Comparison of ENCODE assay signal across 12 cellular contexts in genomic region chr14:101732128-101732527, GRCh38. TPM values are rescaled to one million over a fixed set of nuclear protein-coding genes. Genes with fewer than 3 reads are reported as not detected.
A peak's percentile ranks its signal among the peaks of the same experiment; 100 is the strongest.
DNase-seq lines count a peak whose midpoint lies in the region; TF ChIP-seq lines count a peak whose summit lies in the region.
"Had no signal": no experiment of that assay in that cellular context is flagged by ENCODE, and none has a peak within 500 bp of the region (broad histone marks: within the 10 kb centered on the region; RNA-seq: fewer than 3 reads in every experiment).

No MANE protein-coding gene starts in this region.

- H3K4me1 ChIP-seq in Peyer's patch (peaks cover 4 to 19% (median 7%) of the 10 kb centered on the region in 4 donors), stomach (peaks cover 0 to 22% (median 14%) of the 10 kb centered on the region in 4 donors)
- H3K4me1 ChIP-seq in effector memory CD4-positive, alpha-beta T cell (ENCODE audit: control insufficient read depth, insufficient read depth, low read length, poor library complexity, severe bottlenecking): peaks cover 20% of the 10 kb centered on the region

- peak overlapping the region; percentile 88 for H3K27ac Mint-ChIP-seq in activated CD4-positive, alpha-beta T cell treated with anti-CD3 and anti-CD28 coated beads, Interleukin-2, amount 10 ng/mL, durations not matched to agents 7 days and 5 days
- H3K27ac Mint-ChIP-seq: nephron progenitor cell had no signal

- H3K9me3 Mint-ChIP-seq in activated CD4-positive, alpha-beta T cell treated with anti-CD3 and anti-CD28 coated beads, Interleukin-2, amount 10 ng/mL, durations not matched to agents 7 days and 5 days: peaks cover 2% of the 10 kb centered on the region

- intact Hi-C loops in stomach (cut with DNase I; ENCODE audit: low total_unique reads): no loop called here

- POLR2A ChIA-PET in activated CD4-positive, alpha-beta T cell treated with anti-CD3 and anti-CD28 coated beads, Interleukin-2, amount 10 ng/mL, durations not matched to agents 7 days and 5 days (lab: Charles Lee): no interaction called here

- no peak for DNase-seq in activated CD4-positive, alpha-beta T cell treated with anti-CD3 and anti-CD28 coated beads, Interleukin-2, amount 10 ng/mL, durations not matched to agents 7 days and 5 days
- no peak for DNase-seq in activated CD4-positive, alpha-beta T cell treated with anti-CD3 and anti-CD28 coated beads, Interleukin-2, amount 50 U/mL, for 1 hour
- no peak for DNase-seq in Peyer's patch
- DNase-seq in effector memory CD4-positive, alpha-beta T cell: no peak
- DNase-seq in stomach: no peak
- DNase-seq in dermis blood vessel endothelial cell: no peak
- no peak for DNase-seq in effector CD4-positive, alpha-beta T cell
- no peak for DNase-seq in NCI-H1105 (lab: John Stamatoyannopoulos, UW)
- DNase-seq: NCI-H446, nephron progenitor cell had no signal

- TF ChIP-seq CTCF in Peyer's patch (IDR thresholded peaks at IDR 0.05) (no peak), stomach (IDR thresholded peaks at IDR 0.05) (no peak)

- peak overlapping the region; percentile 82 to 97 (median 92) for H3K27ac ChIP-seq in Peyer's patch
- H3K27ac ChIP-seq in effector memory CD4-positive, alpha-beta T cell (ENCODE audit: insufficient read depth, low read length, poor library complexity, severe bottlenecking): peak overlapping the region; percentile 85
- peak overlapping the region in 4 of 5 donors; percentile 74 to 86 (median 80) for H3K27ac ChIP-seq in stomach

- 68 to 95% (median 91%) methylated on average over 5 of the region's 5 CpGs for WGBS in stomach, 5 donors

- no peaks in the 10 kb centered on the region for H3K36me3 ChIP-seq in Peyer's patch
- H3K36me3 ChIP-seq in effector memory CD4-positive, alpha-beta T cell (ENCODE audit: control insufficient read depth, insufficient read depth, low read length): no peaks in the 10 kb centered on the region
- H3K36me3 ChIP-seq in stomach: no peaks in the 10 kb centered on the region
- H3K36me3 ChIP-seq: thyroid gland had no signal

- no peaks in the 10 kb centered on the region for H3K36me3 Mint-ChIP-seq in activated CD4-positive, alpha-beta T cell treated with anti-CD3 and anti-CD28 coated beads, Interleukin-2, amount 10 ng/mL, durations not matched to agents 7 days and 5 days (ENCODE audit: low read depth)

- H3K9me3 ChIP-seq in Peyer's patch: no peaks in the 10 kb centered on the region
- H3K9me3 ChIP-seq in effector memory CD4-positive, alpha-beta T cell (ENCODE audit: control insufficient read depth, low read length): no peaks in the 10 kb centered on the region
- H3K9me3 ChIP-seq in stomach: no peaks in the 10 kb centered on the region
- H3K9me3 ChIP-seq: thyroid gland had no signal

- H3K27me3 ChIP-seq in Peyer's patch (no peaks in the 10 kb centered on the region), stomach (peaks cover 0 to 3% (median 0%) of the 10 kb centered on the region in 3 donors)
- H3K27me3 ChIP-seq in effector memory CD4-positive, alpha-beta T cell (replicated peaks; ENCODE audit: control insufficient read depth, insufficient read depth, low read length, poor library complexity, severe bottlenecking): no peaks in the 10 kb centered on the region
- H3K27me3 ChIP-seq: thyroid gland had no signal

- no peak for TF ChIP-seq EP300 in stomach (IDR thresholded peaks at IDR 0.05)

- CTCF ChIA-PET in activated CD4-positive, alpha-beta T cell treated with anti-CD3 and anti-CD28 coated beads, Interleukin-2, amount 10 ng/mL, durations not matched to agents 7 days and 5 days (lab: Charles Lee): interaction anchor here (2.2 kb wide), 1 partner anchor 25 kb away, joined by 11 read pairs; no protein-coding TSS in a partner anchor

- H3K27me3 Mint-ChIP-seq in activated CD4-positive, alpha-beta T cell treated with anti-CD3 and anti-CD28 coated beads, Interleukin-2, amount 10 ng/mL, durations not matched to agents 7 days and 5 days: no peaks in the 10 kb centered on the region

- TF ChIP-seq POLR2A in Peyer's patch (IDR thresholded peaks at IDR 0.05) (no peak), stomach (IDR thresholded peaks at IDR 0.05) (no peak)

- H3K4me1 Mint-ChIP-seq in activated CD4-positive, alpha-beta T cell treated with anti-CD3 and anti-CD28 coated beads, Interleukin-2, amount 10 ng/mL, durations not matched to agents 7 days and 5 days: peaks cover 39% of the 10 kb centered on the region

- H3K4me3 Mint-ChIP-seq in activated CD4-positive, alpha-beta T cell treated with anti-CD3 and anti-CD28 coated beads, Interleukin-2, amount 10 ng/mL, durations not matched to agents 7 days and 5 days: peak overlapping the region; percentile 31
- H3K4me3 Mint-ChIP-seq: endodermal cell, nephron progenitor cell had no signal

- H3K4me3 ChIP-seq in Peyer's patch: peak overlapping the region in 2 of 4 donors; percentile 26 to 31
- no peak overlapping the region for H3K4me3 ChIP-seq in effector memory CD4-positive, alpha-beta T cell (ENCODE audit: insufficient read depth, low read depth, low read length, poor library complexity, severe bottlenecking)
- H3K4me3 ChIP-seq in stomach: no peak overlapping the region
- H3K4me3 ChIP-seq: thyroid gland had no signal

RNA-seq across cellular contexts. Expression of gene PPP2R5C, which starts 29.4 kb away (rescaled TPM):
- total RNA-seq in activated CD4-positive, alpha-beta T cell treated with anti-CD3 and anti-CD28 coated beads, Interleukin-2, amount 10 ng/mL, durations not matched to agents 7 days and 5 days: 100 to 1,000 TPM; 291 to 300 TPM
- total RNA-seq in Peyer's patch (100 to 1,000 TPM in 1 of 4 donors, 10 to 100 TPM in 3; 87.6 to 137 (median 91.9) TPM), stomach (100 to 1,000 TPM in 2 of 5 donors, 10 to 100 TPM in 3; 19.7 to 175 (median 98.0) TPM), dermis blood vessel endothelial cell (80.8 and 88.9 TPM in 2 replicates)
- 10 to 100 TPM; 56.6 to 85.2 (median 80.4) TPM for polyA plus RNA-seq in stomach
